Comparison of ENCODE assay signal across 27 cellular contexts in the genomic region with DNA sequence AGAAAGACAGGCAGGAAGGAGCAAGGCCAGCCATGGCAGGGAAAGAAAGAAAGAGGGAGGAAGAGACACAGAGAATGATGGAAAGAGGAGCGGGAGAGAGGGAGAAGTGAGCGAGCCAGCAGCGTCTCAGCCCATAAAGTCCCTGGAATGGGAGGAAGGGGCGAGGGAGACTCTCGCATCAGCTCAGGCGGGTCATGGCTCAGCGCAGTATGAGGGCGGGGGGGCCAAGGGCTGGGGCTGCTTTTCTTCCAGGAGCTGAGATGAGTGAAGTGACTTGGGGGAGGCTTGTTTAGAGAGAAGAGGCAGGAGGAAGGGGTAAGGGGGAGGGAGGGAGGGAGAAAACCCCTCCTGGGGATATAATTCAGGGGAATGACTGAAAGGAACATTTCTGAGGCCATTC.
"Had no signal": no experiment of that assay in that cellular context is flagged by ENCODE, and none has a peak within 500 bp of the region (broad histone marks: within the 10 kb centered on the region; RNA-seq: fewer than 3 reads in every experiment).

No MANE protein-coding gene starts in this region.

- H3K4me3 ChIP-seq: esophagus muscularis mucosa, gastrocnemius medialis had no signal

- H3K9me3 ChIP-seq: esophagus muscularis mucosa, gastrocnemius medialis had no signal

- DNase-seq: activated B cell treated with CpG ODN at 0.5 μM for 24 hours; activated CD4-positive, alpha-beta T cell treated with anti-CD3 and anti-CD28 coated beads for 48 hours; activated CD4-positive, alpha-beta T cell treated with anti-CD3 and anti-CD28 coated beads, Interleukin-2, amount 50 U/mL, for 1 hour; activated CD4-positive, alpha-beta T cell treated with anti-CD3 and anti-CD28 coated beads, Interleukin-2, amount 50 U/mL, for 48 hours; activated CD8-positive, alpha-beta memory T cell treated with anti-CD3 and anti-CD28 coated beads for 24 hours; activated CD8-positive, alpha-beta T cell treated with anti-CD3 and anti-CD28 coated beads for 36 hours; activated effector memory CD4-positive, alpha-beta T cell treated with Interleukin-2 at 50 U/mL for 16 hours; activated gamma-delta T cell treated with Interleukin-2 at 50 U/mL for 16 hours; activated naive CD4-positive, alpha-beta T cell treated with anti-CD3 and anti-CD28 coated beads, Interleukin-2, amount 50 U/mL, for 16 hours; activated naive CD4-positive, alpha-beta T cell treated with Interleukin-2 at 50 U/mL for 16 hours; activated T-cell treated with anti-CD3 and anti-CD28 coated beads, Interleukin-2, amount 50 U/mL, for 4 hours; amniotic stem cell; anterior cingulate cortex; brain microvascular endothelial cell; cortex of kidney; effector CD8-positive, alpha-beta T cell; erythroblast; foreskin keratinocyte; gastrocnemius medialis; glutamatergic neuron; T-helper 1 cell; T-helper 17 cell; T1000; WERI-Rb-1 had no signal

- ATAC-seq: activated CD4-positive, CD25-positive, alpha-beta regulatory T cell treated with anti-CD3 and anti-CD28 coated beads, Interleukin-2, amount 50 U/mL, for 24 hours; activated CD8-positive, alpha-beta T cell treated with anti-CD3 and anti-CD28 coated beads for 36 hours; activated T-cell treated with anti-CD3 and anti-CD28 coated beads, Interleukin-2, amount 50 U/mL, for 4 hours; activated T-helper 17 cell treated with anti-CD3 and anti-CD28 coated beads, Interleukin-2, amount 50 U/mL, for 72 hours; foreskin keratinocyte; gastrocnemius medialis; T-helper 17 cell had no signal

- H3K27ac ChIP-seq: brain microvascular endothelial cell, esophagus muscularis mucosa, foreskin keratinocyte, gastrocnemius medialis, WERI-Rb-1 had no signal

- H3K36me3 ChIP-seq: brain microvascular endothelial cell, esophagus muscularis mucosa, gastrocnemius medialis, WERI-Rb-1 had no signal

- H3K4me1 ChIP-seq: foreskin keratinocyte, gastrocnemius medialis had no signal
